14 cellular contexts compared by ENCODE assay signal in the genomic region with DNA sequence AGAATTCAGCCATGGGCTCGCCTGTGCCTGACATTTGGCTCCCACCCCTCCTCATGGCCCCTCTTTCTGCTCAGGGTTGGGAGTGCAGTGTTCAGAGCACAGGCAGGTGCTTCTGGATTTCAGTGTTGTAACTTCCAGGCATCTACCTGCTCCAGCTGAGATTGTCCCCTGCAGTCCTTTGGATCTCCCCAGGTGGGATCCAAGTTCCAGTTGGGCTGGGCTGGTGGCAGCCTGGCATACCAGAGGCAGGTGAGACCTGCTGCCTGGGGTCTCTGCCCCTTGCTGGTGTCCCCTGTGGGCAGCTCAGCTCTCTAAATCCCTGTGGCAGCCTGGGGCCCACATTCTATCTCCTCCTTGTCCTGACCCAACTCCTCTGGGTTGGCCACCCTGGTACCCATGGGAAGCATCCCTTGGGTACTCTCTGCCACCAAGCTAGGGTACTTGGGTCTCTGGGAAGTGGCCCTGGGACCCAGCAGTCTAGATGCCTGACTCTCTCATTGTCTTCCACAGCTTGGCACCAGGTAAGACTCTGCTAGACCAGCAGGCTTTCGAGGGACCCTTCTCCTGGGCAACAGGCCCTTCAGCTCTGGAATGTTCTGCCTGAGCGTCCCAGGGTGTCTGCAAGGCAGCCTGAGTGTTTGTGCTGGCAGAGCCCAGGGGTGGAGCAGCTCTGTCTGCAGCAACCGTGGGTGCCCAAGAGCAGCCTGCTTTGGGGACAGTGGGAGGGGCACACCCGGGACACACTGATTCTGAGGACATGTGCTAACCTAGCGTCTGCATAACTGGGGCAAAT. TPM values are rescaled to one million over a fixed set of nuclear protein-coding genes. Genes with fewer than 3 reads are reported as not detected.
DNase-seq lines count a peak whose midpoint lies in the region; TF ChIP-seq lines count a peak whose summit lies in the region.
"Had no signal": no experiment of that assay in that cellular context is flagged by ENCODE, and none has a peak within 500 bp of the region (broad histone marks: within the 10 kb centered on the region; RNA-seq: fewer than 3 reads in every experiment).

No MANE protein-coding gene starts in this region.

- H3K4me3 ChIP-seq in endodermal cell (ENCODE audit: low read length) (no peak overlapping the region), mesendoderm (ENCODE audit: low read length) (no peak overlapping the region)
- H3K4me3 ChIP-seq: esophagus squamous epithelium, hepatocyte had no signal

- no peak overlapping the region for H3K56ac ChIP-seq in mesendoderm (ENCODE audit: low read length)

- no peaks in the 10 kb centered on the region for H3K36me3 ChIP-seq in endodermal cell (ENCODE audit: control insufficient read depth, insufficient read depth, low read length)
- no peaks in the 10 kb centered on the region for H3K36me3 ChIP-seq in mesendoderm (ENCODE audit: control insufficient read depth, insufficient read depth, low read length)
- H3K36me3 ChIP-seq: esophagus squamous epithelium had no signal

- no peaks in the 10 kb centered on the region for H3K27me3 Mint-ChIP-seq in endodermal cell (ENCODE audit: insufficient read depth)

- no peak overlapping the region for H2BK5ac ChIP-seq in mesendoderm (ENCODE audit: low read length)

- H3K4me1 ChIP-seq in endodermal cell (ENCODE audit: control insufficient read depth, insufficient read depth, low read length) (peaks cover 7% of the 10 kb centered on the region), mesendoderm (ENCODE audit: control insufficient read depth, low read depth, low read length) (no peaks in the 10 kb centered on the region)

- H3K27ac Mint-ChIP-seq in endodermal cell = no peak overlapping the region
- H3K27ac Mint-ChIP-seq: natural killer cell treated with Interleukin-12 subunit alpha and Interleukin-12 subunit beta and Interleukin-15 and Interleukin-18, amount 100 ng/mL, for 72 hours had no signal

- no peaks in the 10 kb centered on the region for H3K79me1 ChIP-seq in mesendoderm (ENCODE audit: low read length)

- no peak overlapping the region for H2BK120ac ChIP-seq in mesendoderm (ENCODE audit: low read depth, low read length)

- H3K18ac ChIP-seq in mesendoderm (ENCODE audit: low read length) = no peak overlapping the region

- H3K9me3 ChIP-seq in endodermal cell (ENCODE audit: control insufficient read depth, low read length) = no peaks in the 10 kb centered on the region
- H3K9me3 ChIP-seq: esophagus squamous epithelium had no signal

- H4K8ac ChIP-seq in mesendoderm (ENCODE audit: low read depth, low read length) = no peak overlapping the region

- H4K5ac ChIP-seq in mesendoderm (ENCODE audit: low read length) = no peak overlapping the region

- H3K4me3 Mint-ChIP-seq in endodermal cell = no peak overlapping the region
- H3K4me3 Mint-ChIP-seq: natural killer cell treated with Interleukin-12 subunit alpha and Interleukin-12 subunit beta and Interleukin-15 and Interleukin-18, amount 100 ng/mL, for 72 hours had no signal

- no peak overlapping the region for H3K4ac ChIP-seq in mesendoderm (ENCODE audit: low read depth, low read length)

- TF ChIP-seq CTCF in RWPE1 (conservative IDR thresholded peaks at IDR 0.05; ENCODE audit: low read depth) = no peak
- no peak for TF ChIP-seq CTCF in endodermal cell (conservative IDR thresholded peaks at IDR 0.05)

- no peaks in the 10 kb centered on the region for H3K79me2 ChIP-seq in mesendoderm (ENCODE audit: control insufficient read depth, insufficient read depth, low read length)
- H3K79me2 ChIP-seq: hepatocyte had no signal

- no peak overlapping the region for H2AK5ac ChIP-seq in mesendoderm (ENCODE audit: low read length)

- H3K9ac ChIP-seq in endodermal cell (ENCODE audit: extremely low read depth, low read length, poor library complexity, severe bottlenecking) (no peak overlapping the region), mesendoderm (ENCODE audit: low read length) (no peak overlapping the region)

- peaks cover 9% of the 10 kb centered on the region for H3K4me1 Mint-ChIP-seq in endodermal cell

- H2BK15ac ChIP-seq in mesendoderm (replicated peaks; ENCODE audit: low read depth) = no peak overlapping the region

- POLR2A ChIA-PET in RWPE1 (lab: Yijun Ruan, JAX; ENCODE audit: low non-redundant PET) = no interaction called here

- H3K36me3 Mint-ChIP-seq in endodermal cell (ENCODE audit: low read depth) = no peaks in the 10 kb centered on the region
- H3K36me3 Mint-ChIP-seq: natural killer cell treated with Interleukin-12 subunit alpha and Interleukin-12 subunit beta and Interleukin-15 and Interleukin-18, amount 100 ng/mL, for 72 hours had no signal

- H3K27ac ChIP-seq in RWPE1 (peak overlapping the region; percentile 64), endodermal cell (ENCODE audit: low read depth, low read length) (no peak overlapping the region), mesendoderm (ENCODE audit: low read depth, low read length) (no peak overlapping the region)
- H3K27ac ChIP-seq: hepatocyte had no signal

- WGBS in endodermal cell (ENCODE audit: insufficient coverage in 1 of 2, insufficient read length in 1 of 2), 2 experiments = 87 to 91% methylated on average over 6 of the region's 6 CpGs
- no CpG with 5 or more reads among the region's 6 CpGs for WGBS in mesendoderm (ENCODE audit: extremely low coverage, insufficient coverage, low lambda C conversion rate)

- H3K27me3 ChIP-seq in endodermal cell (ENCODE audit: control insufficient read depth, insufficient read depth, low read length, poor library complexity, severe bottlenecking) (no peaks in the 10 kb centered on the region), mesendoderm (ENCODE audit: insufficient read depth, low read length, poor library complexity) (no peaks in the 10 kb centered on the region)
- H3K27me3 ChIP-seq: esophagus squamous epithelium, hepatocyte had no signal

- CTCF ChIA-PET in RWPE1 (lab: Yijun Ruan, JAX) = interaction anchor here (0.6 to 0.9 kb wide), 2 partner anchors 113 to 172 kb away, joined by 3 to 5 read pairs; no protein-coding TSS in a partner anchor

- H3K23ac ChIP-seq in mesendoderm (ENCODE audit: low read length) = no peak overlapping the region

- DNase-seq in NCI-H345 (lab: John Stamatoyannopoulos, UW) (peak; percentile 66), NCI-H345 treated with DMSO at 0.1 percent for 48 hours (lab: John Stamatoyannopoulos, UW; ENCODE audit: unreplicated experiment) (no peak), RWPE1 (ENCODE audit: low spot score) (no peak), endodermal cell (peak; percentile 49), putamen (ENCODE audit: low spot score) (peak; percentile 14), mesendoderm (no peak), islet precursor cell (no peak), NCI-H226 (no peak)
- DNase-seq: DMS 273 treated with DMSO at 0.1 percent for 48 hours, esophagus squamous epithelium, left colon, NCI-H1930 had no signal

- no peak overlapping the region for H3K4me2 ChIP-seq in mesendoderm (ENCODE audit: low read length)
- H3K4me2 ChIP-seq: hepatocyte had no signal

- H3K9me3 Mint-ChIP-seq in endodermal cell = no peaks in the 10 kb centered on the region
- H3K9me3 Mint-ChIP-seq: natural killer cell treated with Interleukin-12 subunit alpha and Interleukin-12 subunit beta and Interleukin-15 and Interleukin-18, amount 100 ng/mL, for 72 hours had no signal

RNA-seq across cellular contexts. Expression of gene DNAH17, which starts 42.5 kb away (rescaled TPM):
- under 1 TPM; 0.13 to 0.64 TPM for total RNA-seq in endodermal cell
- polyA plus RNA-seq in endodermal cell (2013, experiment 1 of 2) = not detected
- 0.12 TPM for polyA plus RNA-seq in endodermal cell (2013, experiment 2 of 2)
- polyA plus RNA-seq in mesendoderm (2013, experiment 1 of 2) = 0.69 TPM
- 0.55 TPM for polyA plus RNA-seq in mesendoderm (2013, experiment 2 of 2)
- total RNA-seq: left colon had no signal

Comparison
In these comparisons a context has a peak if more than half of its experiments do, and no peak if none do; other contexts are left out.
1. DNase-seq: peak in NCI-H345 (single experiment), endodermal cell (single experiment) and putamen (single experiment); none in NCI-H345 treated with DMSO at 0.1 percent for 48 hours (single experiment), RWPE1 (single experiment), mesendoderm (single experiment), islet precursor cell (single experiment) and NCI-H226 (single experiment).